In genomic region chr10:79220296-79220695, GRCh38 we compare ENCODE assay signal across 20 cellular contexts.
DNase-seq lines count a peak whose midpoint lies in the region; ATAC-seq, FAIRE-seq and TF ChIP-seq lines count a peak whose summit lies in the region.
"Had no signal": no experiment of that assay in that cellular context is flagged by ENCODE, and none has a peak within 500 bp of the region (broad histone marks: within the 10 kb centered on the region; RNA-seq: fewer than 3 reads in every experiment).

No MANE protein-coding gene starts in this region.

- peaks cover 65% of the 10 kb centered on the region for H3K4me1 Mint-ChIP-seq in nephron progenitor cell
- H3K4me1 Mint-ChIP-seq: naive thymus-derived CD4-positive, alpha-beta T cell had no signal

- WGBS in heart left ventricle, 4 donors: 48 to 54% (median 51%) methylated on average over 7 of the region's 7 CpGs
- WGBS in esophagus muscularis mucosa: 47% methylated on average over 7 of the region's 7 CpGs

- peak overlapping the region; percentile 76 for H3K27ac Mint-ChIP-seq in nephron progenitor cell
- H3K27ac Mint-ChIP-seq: activated CD8-positive, alpha-beta T cell treated with anti-CD3 and anti-CD28 coated beads, Interleukin-2, amount 10 ng/mL, durations not matched to agents 7 days and 5 days had no signal

- peaks cover 3 to 64% (median 36%) of the 10 kb centered on the region in 9 donors for H3K36me3 ChIP-seq in heart left ventricle
- H3K36me3 ChIP-seq in esophagus muscularis mucosa: peaks cover 13 to 49% (median 42%) of the 10 kb centered on the region in 4 donors
- no peaks in the 10 kb centered on the region for H3K36me3 ChIP-seq in uterus

- H3K27me3 ChIP-seq in heart left ventricle (no peaks in the 10 kb centered on the region), esophagus muscularis mucosa (no peaks in the 10 kb centered on the region), uterus (no peaks in the 10 kb centered on the region)
- H3K27me3 ChIP-seq: gastrocnemius medialis, SJCRH30 had no signal

- DNase-seq in heart left ventricle (no peak), left cardiac atrium (no peak), esophagus muscularis mucosa (ENCODE audit: extremely low spot score) (no peak), nephron progenitor cell (peak; percentile 27), uterus (no peak), NOMO-1 (lab: John Stamatoyannopoulos, UW; ENCODE audit: unreplicated experiment in 2 of 2) (no peak), HTR-8/SVneo (ENCODE audit: insufficient read length, low spot score) (no peak)
- DNase-seq: ACHN; activated CD8-positive, alpha-beta T cell treated with anti-CD3 and anti-CD28 coated beads, Interleukin-2, amount 10 ng/mL, durations not matched to agents 7 days and 5 days; activated effector memory CD4-positive, alpha-beta T cell treated with Interleukin-2 at 50 U/mL for 16 hours; effector CD4-positive, alpha-beta T cell; gastrocnemius medialis; GOT3; naive thymus-derived CD4-positive, alpha-beta T cell; NCI-H2029 treated with DMSO at 0.1 percent for 48 hours; SJCRH30 had no signal

- peaks cover 50% of the 10 kb centered on the region for H3K36me3 Mint-ChIP-seq in nephron progenitor cell (ENCODE audit: low read depth)

- peaks cover 38 to 69% (median 62%) of the 10 kb centered on the region in 12 donors for H3K4me1 ChIP-seq in heart left ventricle
- peaks cover 66 to 76% (median 73%) of the 10 kb centered on the region in 4 donors for H3K4me1 ChIP-seq in esophagus muscularis mucosa
- peaks cover 13 to 48% of the 10 kb centered on the region in 2 donors for H3K4me1 ChIP-seq in uterus
- H3K4me1 ChIP-seq: SJCRH30 had no signal

- H3K4me3 Mint-ChIP-seq in nephron progenitor cell: peak overlapping the region; percentile 47
- H3K4me3 Mint-ChIP-seq: activated CD8-positive, alpha-beta T cell treated with anti-CD3 and anti-CD28 coated beads, Interleukin-2, amount 10 ng/mL, durations not matched to agents 7 days and 5 days; naive thymus-derived CD4-positive, alpha-beta T cell had no signal

- H3K4me3 ChIP-seq in heart left ventricle (no peak overlapping the region), esophagus muscularis mucosa (no peak overlapping the region), uterus (no peak overlapping the region)
- H3K4me3 ChIP-seq: gastrocnemius medialis, SJCRH30, skin epidermis had no signal

- peaks cover 3% of the 10 kb centered on the region for H3K27me3 Mint-ChIP-seq in nephron progenitor cell (ENCODE audit: low read depth, poor library complexity)
- H3K27me3 Mint-ChIP-seq: naive thymus-derived CD4-positive, alpha-beta T cell had no signal

- TF ChIP-seq POLR2A in heart left ventricle (IDR thresholded peaks at IDR 0.05) (no peak), esophagus muscularis mucosa (IDR thresholded peaks at IDR 0.05; ENCODE audit: low read depth) (no peak), uterus (IDR thresholded peaks at IDR 0.05) (no peak)

- FAIRE-seq in HTR-8/SVneo (lab: Jason Lieb, UNC): no peak
- FAIRE-seq: TTC549 had no signal

- H3K27ac ChIP-seq in heart left ventricle: peak overlapping the region in 10 of 12 donors; percentile 88 to 95 (median 91)
- H3K27ac ChIP-seq in esophagus muscularis mucosa (replicated peaks in 1 of 4): peak overlapping the region; percentile 85 to 88 (median 86)
- H3K27ac ChIP-seq in uterus: peak overlapping the region; percentile 86 to 89
- H3K27ac ChIP-seq: HL-60, SJCRH30 had no signal

- intact Hi-C loops in heart left ventricle (cut with DNase I) (loop anchor here in 5 of 10 donors (5.0 to 10.0 kb wide), 4 partner anchors 47 to 127 kb away; partner anchors contain the start of gene PPIF (in 1 of the 5)), left cardiac atrium (cut with DNase I) (loop anchor here in 1 of 2 donors (10.0 kb wide), 1 partner anchor 55 kb away; no protein-coding TSS in a partner anchor), esophagus muscularis mucosa (cut with DNase I) (no loop called here), uterus (cut with DNase I; ENCODE audit: low total_unique reads) (no loop called here)

- H3K9me3 ChIP-seq in heart left ventricle (no peaks in the 10 kb centered on the region), esophagus muscularis mucosa (no peaks in the 10 kb centered on the region), uterus (no peaks in the 10 kb centered on the region)
- H3K9me3 ChIP-seq: gastrocnemius medialis, SJCRH30 had no signal

- no peak for ATAC-seq in heart left ventricle
- no peak for ATAC-seq in left cardiac atrium
- no peak for ATAC-seq in HG03039 (IDR thresholded peaks at IDR 0.05; ENCODE audit: unreplicated experiment)
- ATAC-seq: activated CD8-positive, alpha-beta T cell treated with anti-CD3 and anti-CD28 coated beads, Interleukin-2, amount 10 ng/mL, durations not matched to agents 7 days and 5 days; gastrocnemius medialis had no signal

- TF ChIP-seq CTCF in heart left ventricle (IDR thresholded peaks at IDR 0.05): no peak
- no peak for TF ChIP-seq CTCF in esophagus muscularis mucosa (IDR thresholded peaks at IDR 0.05)
- no peak for TF ChIP-seq CTCF in nephron progenitor cell (IDR thresholded peaks at IDR 0.05)
- TF ChIP-seq CTCF in uterus (IDR thresholded peaks at IDR 0.05): no peak

- no peaks in the 10 kb centered on the region for H3K9me3 Mint-ChIP-seq in nephron progenitor cell
- H3K9me3 Mint-ChIP-seq: naive thymus-derived CD4-positive, alpha-beta T cell had no signal

- no peak for TF ChIP-seq EP300 in esophagus muscularis mucosa (IDR thresholded peaks at IDR 0.05)
